In genomic region chr5:163437309-163438182, GRCh38 we compare ENCODE assay signal across 1 cellular context.
A peak's percentile ranks its signal among the peaks of the same experiment; 100 is the strongest.
TF ChIP-seq lines count a peak whose summit lies in the region.

Gene CCNG1 (plus strand): TSS chr5:163437595. CDS start chr5:163439257, 1,662 bp downstream.

TF ChIP-seq in K562, 482 proteins besides CTCF, POLR2A, EP300 and RAD21 (continued from another document and continues in another):
- TF ChIP-seq ZNF318 (IDR thresholded peaks at IDR 0.05; ENCODE audit: borderline replicate concordance in 1 of 2, low read depth in 1 of 2) = no peak
- no peak for TF ChIP-seq ARNT (IDR thresholded peaks at IDR 0.05)
- TF ChIP-seq BRCA1 (IDR thresholded peaks at IDR 0.05) = no peak
- no peak for TF ChIP-seq BRCA1 (CRISPR knock-in tag; IDR thresholded peaks at IDR 0.05)
- no peak for TF ChIP-seq ZNF785 (CRISPR knock-in tag; IDR thresholded peaks at IDR 0.05)
- TF ChIP-seq CREB3L1 (IDR thresholded peaks at IDR 0.05; ENCODE audit: borderline replicate concordance, low read depth) = no peak
- TF ChIP-seq NCOA1 (IDR thresholded peaks at IDR 0.05; ENCODE audit: low read depth) = no peak
- no peak for TF ChIP-seq IRF2 (CRISPR knock-in tag; IDR thresholded peaks at IDR 0.05)
- TF ChIP-seq MITF (IDR thresholded peaks at IDR 0.05) = no peak
- 0 out of 2 replicates have a peak, but pooled peaks have one; percentile 9 for TF ChIP-seq GATA2 (CRISPR knock-in tag; IDR thresholded peaks at IDR 0.05)
- TF ChIP-seq E2F6 (IDR thresholded peaks at IDR 0.05; ENCODE audit: borderline replicate concordance in 1 of 2, extremely low read depth in 1 of 2, insufficient read depth in 1 of 2, insufficient read length in 1 of 2, low read depth in 1 of 2, low read length in 1 of 2, poor library complexity in 1 of 2, severe bottlenecking in 1 of 2) = no peak
- peak; percentile 92 for TF ChIP-seq NFYB (IDR thresholded peaks at IDR 0.05; ENCODE audit: extremely low read depth, insufficient read length)
- no peak for TF ChIP-seq ZC3H4 (CRISPR knock-in tag; IDR thresholded peaks at IDR 0.05; ENCODE audit: borderline replicate concordance)
- no peak for TF ChIP-seq ETS2 (tag; IDR thresholded peaks at IDR 0.05; ENCODE audit: borderline replicate concordance, poor library complexity, severe bottlenecking)
- TF ChIP-seq XRCC5 (IDR thresholded peaks at IDR 0.05; ENCODE audit: low read depth, low read length) = no peak
- peak; percentile 74 for TF ChIP-seq ZEB2 (IDR thresholded peaks at IDR 0.05)
- peak; percentile 61; the same call in 1 of the 2 replicates for TF ChIP-seq POLR2AphosphoS2 (IDR thresholded peaks at IDR 0.05; ENCODE audit: low read length)
- TF ChIP-seq HDAC6 (IDR thresholded peaks at IDR 0.05; ENCODE audit: low read depth, low read length) = no peak
- TF ChIP-seq ZNF551 (CRISPR knock-in tag; IDR thresholded peaks at IDR 0.05) = no peak
- TF ChIP-seq ZNF134 (CRISPR knock-in tag; conservative IDR thresholded peaks at IDR 0.05) = peak; percentile 82
- TF ChIP-seq E2F8 (IDR thresholded peaks at IDR 0.05; ENCODE audit: low read depth, partially characterized antibody) = no peak
- TF ChIP-seq ZBTB5 (IDR thresholded peaks at IDR 0.05) = no peak
- no peak for TF ChIP-seq NR0B1 (IDR thresholded peaks at IDR 0.05; ENCODE audit: partially characterized antibody)
- TF ChIP-seq RBFOX2 (IDR thresholded peaks at IDR 0.05; ENCODE audit: low read depth, low read length) = peak; percentile 99
- TF ChIP-seq RHOXF2B (CRISPR knock-in tag; conservative IDR thresholded peaks at IDR 0.05) = no peak
- no peak for TF ChIP-seq IRF9 (tag; IDR thresholded peaks at IDR 0.05)
- peak; percentile 94 for TF ChIP-seq TAF1 (IDR thresholded peaks at IDR 0.05; ENCODE audit: control insufficient read depth, extremely low read depth, insufficient read depth, low read length, severe bottlenecking)
- no peak for TF ChIP-seq ETS1 (conservative IDR thresholded peaks at IDR 0.05; ENCODE audit: control insufficient read depth, low read depth, low read length)
- TF ChIP-seq MEIS2 (IDR thresholded peaks at IDR 0.05; ENCODE audit: partially characterized antibody) = peak; percentile 79
- TF ChIP-seq TCF15 (CRISPR knock-in tag; IDR thresholded peaks at IDR 0.05) = no peak
- TF ChIP-seq RUNX1 (IDR thresholded peaks at IDR 0.05; ENCODE audit: low read depth) = no peak
- TF ChIP-seq ZNF121 (CRISPR knock-in tag; conservative IDR thresholded peaks at IDR 0.05) = no peak
- TF ChIP-seq ARID1B (IDR thresholded peaks at IDR 0.05) = no peak
- no peak for TF ChIP-seq ZNF644 (tag; IDR thresholded peaks at IDR 0.05; ENCODE audit: low read depth)
- TF ChIP-seq OTX1 (CRISPR knock-in tag; IDR thresholded peaks at IDR 0.05) = no peak
- no peak for TF ChIP-seq PCBP1 (IDR thresholded peaks at IDR 0.05; ENCODE audit: low read depth, low read length, poor library complexity, severe bottlenecking)
